ENCODE assay signal across 12 cellular contexts in genomic region chr9:134011401-134011800, GRCh38. TPM values are rescaled to one million over a fixed set of nuclear protein-coding genes. Genes with fewer than 3 reads are reported as not detected.
DNase-seq lines count a peak whose midpoint lies in the region; ATAC-seq and TF ChIP-seq lines count a peak whose summit lies in the region.
"Had no signal": no experiment of that assay in that cellular context is flagged by ENCODE, and none has a peak within 500 bp of the region (broad histone marks: within the 10 kb centered on the region; RNA-seq: fewer than 3 reads in every experiment).

No MANE protein-coding gene starts in this region.

- H3K27ac Mint-ChIP-seq in activated naive CD4-positive, alpha-beta T cell treated with anti-CD3 and anti-CD28 coated beads, Interleukin-2, amount 10 ng/mL, durations not matched to agents 7 days and 5 days: peak overlapping the region; percentile 65
- H3K27ac Mint-ChIP-seq in mesothelial cell of epicardium: peak overlapping the region; percentile 21
- H3K27ac Mint-ChIP-seq in stimulated activated naive B cell treated with anti-CD40 and anti-IgM and Interleukin-4, amounts not matched to agents 10 μg/mL and 1 μg/mL and 100 μg/mL, for 72 hours: peak overlapping the region; percentile 75
- H3K27ac Mint-ChIP-seq: CD4-positive, alpha-beta memory T cell; HFFc6 had no signal

- CTCF ChIA-PET in activated naive CD4-positive, alpha-beta T cell treated with anti-CD3 and anti-CD28 coated beads, Interleukin-2, amount 10 ng/mL, durations not matched to agents 7 days and 5 days (lab: Charles Lee): no interaction called here

- no peak for TF ChIP-seq CTCF in mesothelial cell of epicardium (IDR thresholded peaks at IDR 0.05; ENCODE audit: unreplicated experiment)

- no peak for DNase-seq in activated naive CD4-positive, alpha-beta T cell treated with anti-CD3 and anti-CD28 coated beads, Interleukin-2, amount 10 ng/mL, durations not matched to agents 7 days and 5 days
- DNase-seq in activated naive CD4-positive, alpha-beta T cell (lab: John Stamatoyannopoulos, UW): no peak
- DNase-seq in RPMI7951 (ENCODE audit: low read depth) (peak; percentile 62), mesothelial cell of epicardium (ENCODE audit: low spot score in 2 of 2, unreplicated experiment in 2 of 2) (no peak), AG08396 (ENCODE audit: low spot score) (no peak)
- DNase-seq in stimulated activated naive B cell treated with anti-CD40 and anti-IgM and Interleukin-4, amounts not matched to agents 10 μg/mL and 1 μg/mL and 100 μg/mL, for 72 hours: no peak
- DNase-seq: CD4-positive, alpha-beta memory T cell; HCEC 1CT; HFFc6 had no signal

- H3K27me3 Mint-ChIP-seq in activated naive CD4-positive, alpha-beta T cell treated with anti-CD3 and anti-CD28 coated beads, Interleukin-2, amount 10 ng/mL, durations not matched to agents 7 days and 5 days: peaks cover 13% of the 10 kb centered on the region
- no peaks in the 10 kb centered on the region for H3K27me3 Mint-ChIP-seq in mesothelial cell of epicardium (ENCODE audit: low read depth)
- peaks cover 16 to 23% of the 10 kb centered on the region in 2 donors for H3K27me3 Mint-ChIP-seq in stimulated activated naive B cell treated with anti-CD40 and anti-IgM and Interleukin-4, amounts not matched to agents 10 μg/mL and 1 μg/mL and 100 μg/mL, for 72 hours

- H3K4me3 Mint-ChIP-seq in activated naive CD4-positive, alpha-beta T cell treated with anti-CD3 and anti-CD28 coated beads, Interleukin-2, amount 10 ng/mL, durations not matched to agents 7 days and 5 days: no peak overlapping the region
- H3K4me3 Mint-ChIP-seq in mesothelial cell of epicardium: no peak overlapping the region
- no peak overlapping the region for H3K4me3 Mint-ChIP-seq in stimulated activated naive B cell treated with anti-CD40 and anti-IgM and Interleukin-4, amounts not matched to agents 10 μg/mL and 1 μg/mL and 100 μg/mL, for 72 hours
- H3K4me3 Mint-ChIP-seq: CD4-positive, alpha-beta memory T cell; HFFc6; IgD-negative memory B cell had no signal

- H3K36me3 Mint-ChIP-seq in activated naive CD4-positive, alpha-beta T cell treated with anti-CD3 and anti-CD28 coated beads, Interleukin-2, amount 10 ng/mL, durations not matched to agents 7 days and 5 days: peaks cover 5% of the 10 kb centered on the region
- H3K36me3 Mint-ChIP-seq in mesothelial cell of epicardium: peaks cover 6% of the 10 kb centered on the region
- H3K36me3 Mint-ChIP-seq in stimulated activated naive B cell treated with anti-CD40 and anti-IgM and Interleukin-4, amounts not matched to agents 10 μg/mL and 1 μg/mL and 100 μg/mL, for 72 hours: peaks cover 0 to 8% of the 10 kb centered on the region in 2 donors
- H3K36me3 Mint-ChIP-seq: CD4-positive, alpha-beta memory T cell; IgD-negative memory B cell had no signal

- no peaks in the 10 kb centered on the region for H3K4me1 Mint-ChIP-seq in activated naive CD4-positive, alpha-beta T cell treated with anti-CD3 and anti-CD28 coated beads, Interleukin-2, amount 10 ng/mL, durations not matched to agents 7 days and 5 days
- peaks cover 6% of the 10 kb centered on the region for H3K4me1 Mint-ChIP-seq in mesothelial cell of epicardium
- no peaks in the 10 kb centered on the region for H3K4me1 Mint-ChIP-seq in stimulated activated naive B cell treated with anti-CD40 and anti-IgM and Interleukin-4, amounts not matched to agents 10 μg/mL and 1 μg/mL and 100 μg/mL, for 72 hours
- H3K4me1 Mint-ChIP-seq: CD4-positive, alpha-beta memory T cell; IgD-negative memory B cell had no signal

- peaks cover 10% of the 10 kb centered on the region for H3K9me3 Mint-ChIP-seq in activated naive CD4-positive, alpha-beta T cell treated with anti-CD3 and anti-CD28 coated beads, Interleukin-2, amount 10 ng/mL, durations not matched to agents 7 days and 5 days
- peaks cover 8% of the 10 kb centered on the region for H3K9me3 Mint-ChIP-seq in mesothelial cell of epicardium
- peaks cover 0 to 2% of the 10 kb centered on the region in 2 donors for H3K9me3 Mint-ChIP-seq in stimulated activated naive B cell treated with anti-CD40 and anti-IgM and Interleukin-4, amounts not matched to agents 10 μg/mL and 1 μg/mL and 100 μg/mL, for 72 hours

- no peak for ATAC-seq in stimulated activated naive B cell treated with anti-CD40 and anti-IgM and Interleukin-4, amounts not matched to agents 10 μg/mL and 1 μg/mL and 100 μg/mL, for 72 hours (replicated peaks)
- no peak for ATAC-seq in GM21528 (IDR thresholded peaks at IDR 0.05; ENCODE audit: low FRiP score, unreplicated experiment)
- ATAC-seq in GM18520 (IDR thresholded peaks at IDR 0.05; ENCODE audit: unreplicated experiment): no peak

RNA-seq across cellular contexts. Expression of gene BRD3OS, which starts 13.9 kb away (rescaled TPM):
- 16.4 and 16.7 TPM in 2 replicates for total RNA-seq in RPMI7951 (2014; rRNA removed; shearing (Covaris generic))
- total RNA-seq in mesothelial cell of epicardium: 14.3 to 16.4 TPM (median 16.1 TPM) in 3 replicates

RNA-seq across cellular contexts. Expression of gene VAV2, which starts 19.3 kb away (rescaled TPM):
- 10.3 and 16.2 TPM in 2 replicates for total RNA-seq in RPMI7951 (2014; rRNA removed; shearing (Covaris generic))
- 57.5 to 62.1 TPM (median 61.9 TPM) in 3 replicates for total RNA-seq in mesothelial cell of epicardium

RNA-seq across cellular contexts. Expression of gene BRD3, which starts 56.4 kb away (rescaled TPM):
- total RNA-seq in RPMI7951 (2014; rRNA removed; shearing (Covaris generic)): 1.6 and 2.2 TPM in 2 replicates
- total RNA-seq in mesothelial cell of epicardium: 83.7 to 90.0 TPM (median 87.5 TPM) in 3 replicates

Comparison
In these comparisons a context has a peak if more than half of its experiments do, and no peak if none do; other contexts are left out.
1. H3K27ac Mint-ChIP-seq: peak in every context shown above with its lines; median percentile 75 in stimulated activated naive B cell treated with anti-CD40 and anti-IgM and Interleukin-4, amounts not matched to agents 10 μg/mL and 1 μg/mL and 100 μg/mL, for 72 hours; 65 in activated naive CD4-positive, alpha-beta T cell treated with anti-CD3 and anti-CD28 coated beads, Interleukin-2, amount 10 ng/mL, durations not matched to agents 7 days and 5 days; 21 in mesothelial cell of epicardium.
2. RNA of gene BRD3, which starts 56.4 kb away (total RNA-seq): 83.7 to 90.0 TPM in mesothelial cell of epicardium; 1.6 to 2.2 TPM in RPMI7951; every median in the first group is over 10 times any median in the second.